13 cellular contexts compared by ENCODE assay signal in the genomic region with DNA sequence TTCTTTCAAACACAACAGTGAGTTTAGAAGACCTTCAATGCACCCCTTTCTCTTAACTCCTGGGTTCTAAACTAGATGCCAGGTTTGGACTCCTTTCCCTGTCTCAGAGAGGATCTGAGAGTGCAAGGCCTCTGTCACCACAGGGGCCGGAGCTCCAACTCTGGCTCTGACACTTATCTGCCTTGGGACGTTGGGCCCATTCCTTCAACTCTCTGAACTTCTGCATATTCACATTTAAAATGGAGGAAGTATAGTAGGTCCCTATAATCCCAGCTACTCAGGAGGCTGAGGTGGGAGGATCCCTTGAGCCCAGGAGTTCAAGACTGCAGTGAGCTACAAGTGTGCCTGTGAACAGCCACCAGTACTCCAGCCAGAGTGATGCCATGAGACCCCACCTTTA. TPM values are rescaled to one million over a fixed set of nuclear protein-coding genes. Genes with fewer than 3 reads are reported as not detected.
DNase-seq lines count a peak whose midpoint lies in the region; ATAC-seq and TF ChIP-seq lines count a peak whose summit lies in the region.
"Had no signal": no experiment of that assay in that cellular context is flagged by ENCODE, and none has a peak within 500 bp of the region (broad histone marks: within the 10 kb centered on the region; RNA-seq: fewer than 3 reads in every experiment).

No MANE protein-coding gene starts in this region.

- no peak for ATAC-seq in activated T-helper 17 cell treated with anti-CD3 and anti-CD28 coated beads, Interleukin-2, amount 50 U/mL, for 72 hours (replicated peaks)
- no peak for ATAC-seq in left lung
- ATAC-seq in stimulated activated effector memory CD8-positive, alpha-beta T cell treated with anti-CD3 and anti-CD28 coated beads, Interleukin-12 subunit alpha, Interleukin-12 subunit beta, amount 100 ng/mL, for 72 hours, result no peak
- ATAC-seq in HG03139 (IDR thresholded peaks at IDR 0.05; ENCODE audit: unreplicated experiment), result no peak
- ATAC-seq in GM21786 (IDR thresholded peaks at IDR 0.05; ENCODE audit: unreplicated experiment), result no peak

- POLR2A ChIA-PET in CD4-positive, alpha-beta memory T cell (lab: Charles Lee; ENCODE audit: partially characterized antibody), result interaction anchor here (1.1 kb wide), 2 partner anchors 41 to 443 kb away, joined by 3 to 4 read pairs; no protein-coding TSS in a partner anchor

- no peak for TF ChIP-seq CTCF in left lung (IDR thresholded peaks at IDR 0.05)

- peaks cover 40 to 62% of the 10 kb centered on the region in 2 donors for H3K36me3 Mint-ChIP-seq in CD4-positive, alpha-beta memory T cell
- H3K36me3 Mint-ChIP-seq in activated T-helper 17 cell treated with anti-CD3 and anti-CD28 coated beads, Interleukin-2, amount 50 U/mL, for 72 hours (ENCODE audit: low read depth), result peaks cover 53% of the 10 kb centered on the region
- H3K36me3 Mint-ChIP-seq in stimulated activated effector memory CD8-positive, alpha-beta T cell treated with anti-CD3 and anti-CD28 coated beads, Interleukin-12 subunit alpha, Interleukin-12 subunit beta, amount 100 ng/mL, for 72 hours, result peaks cover 40% of the 10 kb centered on the region

- no peak overlapping the region for H3K4me3 Mint-ChIP-seq in CD4-positive, alpha-beta memory T cell
- H3K4me3 Mint-ChIP-seq in activated T-helper 17 cell treated with anti-CD3 and anti-CD28 coated beads, Interleukin-2, amount 50 U/mL, for 72 hours, result no peak overlapping the region
- H3K4me3 Mint-ChIP-seq in stimulated activated effector memory CD8-positive, alpha-beta T cell treated with anti-CD3 and anti-CD28 coated beads, Interleukin-12 subunit alpha, Interleukin-12 subunit beta, amount 100 ng/mL, for 72 hours, result no peak overlapping the region
- H3K4me3 Mint-ChIP-seq: activated T-helper 1 cell treated with anti-CD3 and anti-CD28 coated beads, Interleukin-12 subunit alpha, Interleukin-12 subunit beta, Interleukin-2, Interleukin-4 antibody, amounts not matched to agents 30 ng/mL and 10 ng/mL and 1 ng/mL, durations not matched to agents 14 hours and 24 hours and 36 hours; immature natural killer cell had no signal

- H3K4me1 Mint-ChIP-seq in CD4-positive, alpha-beta memory T cell, result peaks cover 0 to 4% (median 0%) of the 10 kb centered on the region in 4 donors
- H3K4me1 Mint-ChIP-seq in activated T-helper 17 cell treated with anti-CD3 and anti-CD28 coated beads, Interleukin-2, amount 50 U/mL, for 72 hours, result peaks cover 23% of the 10 kb centered on the region
- peaks cover 27% of the 10 kb centered on the region for H3K4me1 Mint-ChIP-seq in stimulated activated effector memory CD8-positive, alpha-beta T cell treated with anti-CD3 and anti-CD28 coated beads, Interleukin-12 subunit alpha, Interleukin-12 subunit beta, amount 100 ng/mL, for 72 hours
- H3K4me1 Mint-ChIP-seq: immature natural killer cell had no signal

- no peaks in the 10 kb centered on the region for H3K27me3 ChIP-seq in CD4-positive, alpha-beta memory T cell (ENCODE audit: insufficient read depth, low read length)
- H3K27me3 ChIP-seq in left lung, result no peaks in the 10 kb centered on the region

- CTCF ChIA-PET in CD4-positive, alpha-beta memory T cell (lab: Charles Lee; ENCODE audit: partially characterized antibody), result no interaction called here

- H3K4me1 ChIP-seq in CD4-positive, alpha-beta memory T cell (ENCODE audit: insufficient read depth, low read length), result no peaks in the 10 kb centered on the region
- peaks cover 12 to 50% of the 10 kb centered on the region in 2 donors for H3K4me1 ChIP-seq in left lung

- H3K27me3 Mint-ChIP-seq in CD4-positive, alpha-beta memory T cell, result no peaks in the 10 kb centered on the region
- H3K27me3 Mint-ChIP-seq in activated T-helper 17 cell treated with anti-CD3 and anti-CD28 coated beads, Interleukin-2, amount 50 U/mL, for 72 hours, result no peaks in the 10 kb centered on the region

- no peak overlapping the region for H3K4me3 ChIP-seq in CD4-positive, alpha-beta memory T cell (ENCODE audit: low read length in 2 of 2)
- no peak overlapping the region for H3K4me3 ChIP-seq in left lung

- H3K9me3 ChIP-seq in CD4-positive, alpha-beta memory T cell (ENCODE audit: control insufficient read depth in 1 of 2, low read length in 2 of 2), result no peaks in the 10 kb centered on the region
- H3K9me3 ChIP-seq in left lung, result no peaks in the 10 kb centered on the region

- peak overlapping the region in 4 of 7 donors; percentile 6 to 70 (median 52) for H3K27ac Mint-ChIP-seq in CD4-positive, alpha-beta memory T cell
- peak overlapping the region; percentile 80 for H3K27ac Mint-ChIP-seq in activated T-helper 17 cell treated with anti-CD3 and anti-CD28 coated beads, Interleukin-2, amount 50 U/mL, for 72 hours
- H3K27ac Mint-ChIP-seq in stimulated activated effector memory CD8-positive, alpha-beta T cell treated with anti-CD3 and anti-CD28 coated beads, Interleukin-12 subunit alpha, Interleukin-12 subunit beta, amount 100 ng/mL, for 72 hours, result peak overlapping the region; percentile 41
- H3K27ac Mint-ChIP-seq: activated T-helper 1 cell treated with anti-CD3 and anti-CD28 coated beads, Interleukin-12 subunit alpha, Interleukin-12 subunit beta, Interleukin-2, Interleukin-4 antibody, amounts not matched to agents 30 ng/mL and 10 ng/mL and 1 ng/mL, durations not matched to agents 14 hours and 24 hours and 36 hours; immature natural killer cell had no signal

- intact Hi-C loops in CD4-positive, alpha-beta memory T cell (cut with micrococcal nuclease), result no loop called here
- intact Hi-C loops in left lung (cut with DNase I), result no loop called here

- H3K9me3 Mint-ChIP-seq in CD4-positive, alpha-beta memory T cell, result peaks cover 0 to 2% (median 0%) of the 10 kb centered on the region in 8 donors
- H3K9me3 Mint-ChIP-seq in activated T-helper 17 cell treated with anti-CD3 and anti-CD28 coated beads, Interleukin-2, amount 50 U/mL, for 72 hours, result no peaks in the 10 kb centered on the region
- H3K9me3 Mint-ChIP-seq in stimulated activated effector memory CD8-positive, alpha-beta T cell treated with anti-CD3 and anti-CD28 coated beads, Interleukin-12 subunit alpha, Interleukin-12 subunit beta, amount 100 ng/mL, for 72 hours, result no peaks in the 10 kb centered on the region
- H3K9me3 Mint-ChIP-seq: activated T-helper 1 cell treated with anti-CD3 and anti-CD28 coated beads, Interleukin-12 subunit alpha, Interleukin-12 subunit beta, Interleukin-2, Interleukin-4 antibody, amounts not matched to agents 30 ng/mL and 10 ng/mL and 1 ng/mL, durations not matched to agents 14 hours and 24 hours and 36 hours; immature natural killer cell had no signal

- DNase-seq in CD4-positive, alpha-beta memory T cell, result no peak
- DNase-seq in left lung (no peak), AG20443 (ENCODE audit: low spot score) (no peak), NCI-H1048 (lab: John Stamatoyannopoulos, UW) (no peak)
- no peak for DNase-seq in stimulated activated effector memory CD8-positive, alpha-beta T cell treated with anti-CD3 and anti-CD28 coated beads, Interleukin-12 subunit alpha, Interleukin-12 subunit beta, amount 100 ng/mL, for 72 hours (ENCODE audit: low spot score in 2 of 2)
- DNase-seq: immature natural killer cell, KBM-7, NCI-H1436, NCI-H510A had no signal

- no peaks in the 10 kb centered on the region for H3K36me3 ChIP-seq in CD4-positive, alpha-beta memory T cell (ENCODE audit: insufficient read depth, low read length)
- H3K36me3 ChIP-seq in left lung, result no peaks in the 10 kb centered on the region

- no peak overlapping the region for H3K27ac ChIP-seq in CD4-positive, alpha-beta memory T cell (ENCODE audit: low read depth, low read length)
- H3K27ac ChIP-seq in left lung, result peak overlapping the region; percentile 47 to 67

RNA-seq across cellular contexts. Expression of gene ZFP36L2, which starts 44.1 kb away (rescaled TPM):
- 100 to 1,000 TPM; 456 to 464 TPM for total RNA-seq in CD4-positive, alpha-beta memory T cell
- 100 to 1,000 TPM; 271 to 523 TPM for polyA plus RNA-seq in CD4-positive, alpha-beta memory T cell
- 100 to 1,000 TPM in 1 of 2 donors, 10 to 100 TPM in 1; 57.8 to 185 TPM for total RNA-seq in activated T-helper 17 cell treated with anti-CD3 and anti-CD28 coated beads, Interleukin-2, amount 50 U/mL, for 72 hours
- total RNA-seq in left lung, result 100 to 1,000 TPM in 1 of 2 donors, 10 to 100 TPM in 1; 72.2 to 112 TPM
